8 cellular contexts compared by ENCODE assay signal in genomic region chr22:44497218-44497903, GRCh38. TPM values are rescaled to one million over a fixed set of nuclear protein-coding genes. Genes with fewer than 3 reads are reported as not detected.
DNase-seq lines count a peak whose midpoint lies in the region; ATAC-seq, FAIRE-seq and TF ChIP-seq lines count a peak whose summit lies in the region.

No MANE protein-coding gene starts in this region.

- intact Hi-C loops in CD14-positive monocyte (cut with micrococcal nuclease) = loop anchor here in 1 of 2 donors (5.0 to 10.0 kb wide), 2 partner anchors 125 to 313 kb away; partner anchors contain the start of gene PARVG
- intact Hi-C loops in left colon (cut with DNase I, micrococcal nuclease) = no loop called here

- H3K4me1 Mint-ChIP-seq in CD14-positive monocyte = peaks cover 9% of the 10 kb centered on the region

- peak overlapping the region; percentile 74 to 86 for H3K4me3 Mint-ChIP-seq in CD14-positive monocyte

- no peaks in the 10 kb centered on the region for H3K9me3 ChIP-seq in suprapubic skin

- no peak for DNase-seq in CD14-positive monocyte (ENCODE audit: low spot score)
- no peak for DNase-seq in Jurkat, Clone E6-1 (ENCODE audit: low read depth, low spot score)
- DNase-seq in bronchial epithelial cell (ENCODE audit: low read depth) = no peak
- peak in 1 of 2 donors; percentile 41 for DNase-seq in left colon
- DNase-seq in suprapubic skin (ENCODE audit: low spot score in 2 of 2) = no peak
- no peak for DNase-seq in stimulated activated naive CD4-positive, alpha-beta T cell treated with Interleukin-2 at 50 U/mL for 16 hours (lab: John Stamatoyannopoulos, UW)
- DNase-seq in activated gamma-delta T cell (lab: John Stamatoyannopoulos, UW) = no peak
- no peak for DNase-seq in OCI-M1 (lab: John Stamatoyannopoulos, UW)

- peak overlapping the region in 6 of 7 donors; percentile 79 to 93 (median 90) for H3K27ac Mint-ChIP-seq in CD14-positive monocyte

- H3K4me3 ChIP-seq in Jurkat, Clone E6-1 (ENCODE audit: low read length) = peak overlapping the region; percentile 76
- H3K4me3 ChIP-seq in bronchial epithelial cell (ENCODE audit: low read depth, low read length) (peak overlapping the region; percentile 49), suprapubic skin (peak overlapping the region; percentile 86)

- no peak for TF ChIP-seq POLR2A in suprapubic skin (IDR thresholded peaks at IDR 0.05)

- peaks cover 0 to 16% of the 10 kb centered on the region in 2 donors for H3K36me3 Mint-ChIP-seq in CD14-positive monocyte

- ATAC-seq in left colon = peak; percentile 19

- H3K27me3 ChIP-seq in bronchial epithelial cell (ENCODE audit: control insufficient read depth, insufficient read depth, low read length) = no peaks in the 10 kb centered on the region
- H3K27me3 ChIP-seq in suprapubic skin = no peaks in the 10 kb centered on the region

- TF ChIP-seq CTCF in CD14-positive monocyte (IDR thresholded peaks at IDR 0.05) (no peak), bronchial epithelial cell (IDR thresholded peaks at IDR 0.05; ENCODE audit: insufficient read depth, low read length, severe bottlenecking) (no peak), suprapubic skin (IDR thresholded peaks at IDR 0.05) (no peak)

- H3K9me3 Mint-ChIP-seq in CD14-positive monocyte = peaks cover 12 to 26% (median 17%) of the 10 kb centered on the region in 7 donors

- peaks cover 16% of the 10 kb centered on the region for H3K4me1 ChIP-seq in suprapubic skin

- peak overlapping the region; percentile 76 for H3K27ac ChIP-seq in suprapubic skin

- peaks cover 3% of the 10 kb centered on the region for H3K36me3 ChIP-seq in bronchial epithelial cell (ENCODE audit: control insufficient read depth, insufficient read depth, low read length)
- no peaks in the 10 kb centered on the region for H3K36me3 ChIP-seq in suprapubic skin

- H3K27me3 Mint-ChIP-seq in CD14-positive monocyte (ENCODE audit: low read depth in 3 of 3) = peaks cover 2 to 4% (median 2%) of the 10 kb centered on the region in 3 donors

- WGBS in suprapubic skin = 86% methylated on average over 10 of the region's 49 CpGs

- FAIRE-seq in bronchial epithelial cell (lab: Jason Lieb, UNC) = no peak

- no peak for TF ChIP-seq EP300 in suprapubic skin (IDR thresholded peaks at IDR 0.05)

RNA-seq across cellular contexts. Expression of gene RTL6, which starts 0.7 kb away (rescaled TPM):
- polyA plus RNA-seq in CD14-positive monocyte = 1 to 10 TPM; 4.6 to 4.9 TPM
- 17.1 TPM for polyA plus RNA-seq in Jurkat, Clone E6-1 (2012; ENCODE audit: insufficient read depth, insufficient read length)
- 4.5 and 5.9 TPM in 2 replicates for total RNA-seq in bronchial epithelial cell
- total RNA-seq in left colon = 10 to 100 TPM; 18.5 to 30.0 TPM
- total RNA-seq in suprapubic skin = 10 to 100 TPM in 1 of 4 donors, 1 to 10 TPM in 3; 6.0 to 11.8 (median 8.8) TPM
